ENCODE assay signal across 14 cellular contexts in genomic region chr10:77666821-77667220, GRCh38. TPM values are rescaled to one million over a fixed set of nuclear protein-coding genes. Genes with fewer than 3 reads are reported as not detected.
DNase-seq lines count a peak whose midpoint lies in the region; ATAC-seq, FAIRE-seq and TF ChIP-seq lines count a peak whose summit lies in the region.
"Had no signal": no experiment of that assay in that cellular context is flagged by ENCODE, and none has a peak within 500 bp of the region (broad histone marks: within the 10 kb centered on the region; RNA-seq: fewer than 3 reads in every experiment).

No MANE protein-coding gene starts in this region.

- H3K9me3 ChIP-seq in MG63: no peaks in the 10 kb centered on the region
- H3K9me3 ChIP-seq: Peyer's patch had no signal

- peak; percentile 53 for FAIRE-seq in GM12892 (lab: Jason Lieb, UNC)
- FAIRE-seq: H54 had no signal

- no peaks in the 10 kb centered on the region for H3K36me3 ChIP-seq in MG63
- H3K36me3 ChIP-seq: Peyer's patch had no signal

- no peak overlapping the region for H3K4me3 ChIP-seq in MG63
- H3K4me3 ChIP-seq: Peyer's patch had no signal

- no peak for ATAC-seq in HG03108 (IDR thresholded peaks at IDR 0.05; ENCODE audit: unreplicated experiment)
- ATAC-seq in GM18861 (IDR thresholded peaks at IDR 0.05; ENCODE audit: unreplicated experiment): no peak
- ATAC-seq: CD8-positive, alpha-beta T cell had no signal

- no peak for TF ChIP-seq POLR2A in GM12892 (IDR thresholded peaks at IDR 0.05; ENCODE audit: low read depth, low read length)

- DNase-seq in GM12892 (ENCODE audit: insufficient read length): no peak
- DNase-seq in MG63: peak; percentile 58
- DNase-seq in astrocyte of the hippocampus (ENCODE audit: low read depth, low spot score): peak; percentile 82
- DNase-seq in renal cortical epithelial cell (ENCODE audit: low read depth): peak; percentile 47
- no peak for DNase-seq in mesenteric fat pad (ENCODE audit: low spot score)
- DNase-seq: CD8-positive, alpha-beta T cell; KG1; NCI-H2029; NCI-H526; Peyer's patch; SHP77 treated with DMSO at 0.1 percent for 48 hours had no signal

- peaks cover 9% of the 10 kb centered on the region for H3K27me3 ChIP-seq in MG63
- H3K27me3 ChIP-seq: Peyer's patch had no signal

RNA-seq across cellular contexts. Expression of gene KCNMA1, which starts 29.2 kb away (rescaled TPM):
- polyA plus RNA-seq in GM12892 (2012; ENCODE audit: missing spikeins): 31.4 TPM
- 40.8 and 58.6 TPM in 2 replicates for total RNA-seq in MG63 (2014; rRNA removed; shearing (Covaris generic); ENCODE audit: low replicate concordance)
- total RNA-seq in renal cortical epithelial cell (12.9 and 17.7 TPM in 2 replicates), mesenteric fat pad (20.6 TPM)
- total RNA-seq: CD8-positive, alpha-beta T cell had no signal

Comparison
In these comparisons a context has a peak if more than half of its experiments do, and no peak if none do; other contexts are left out.
1. DNase-seq: peak in MG63 (single experiment), astrocyte of the hippocampus (single experiment) and renal cortical epithelial cell (single experiment); none in GM12892 (single experiment) and mesenteric fat pad (single experiment).